In the genomic region with DNA sequence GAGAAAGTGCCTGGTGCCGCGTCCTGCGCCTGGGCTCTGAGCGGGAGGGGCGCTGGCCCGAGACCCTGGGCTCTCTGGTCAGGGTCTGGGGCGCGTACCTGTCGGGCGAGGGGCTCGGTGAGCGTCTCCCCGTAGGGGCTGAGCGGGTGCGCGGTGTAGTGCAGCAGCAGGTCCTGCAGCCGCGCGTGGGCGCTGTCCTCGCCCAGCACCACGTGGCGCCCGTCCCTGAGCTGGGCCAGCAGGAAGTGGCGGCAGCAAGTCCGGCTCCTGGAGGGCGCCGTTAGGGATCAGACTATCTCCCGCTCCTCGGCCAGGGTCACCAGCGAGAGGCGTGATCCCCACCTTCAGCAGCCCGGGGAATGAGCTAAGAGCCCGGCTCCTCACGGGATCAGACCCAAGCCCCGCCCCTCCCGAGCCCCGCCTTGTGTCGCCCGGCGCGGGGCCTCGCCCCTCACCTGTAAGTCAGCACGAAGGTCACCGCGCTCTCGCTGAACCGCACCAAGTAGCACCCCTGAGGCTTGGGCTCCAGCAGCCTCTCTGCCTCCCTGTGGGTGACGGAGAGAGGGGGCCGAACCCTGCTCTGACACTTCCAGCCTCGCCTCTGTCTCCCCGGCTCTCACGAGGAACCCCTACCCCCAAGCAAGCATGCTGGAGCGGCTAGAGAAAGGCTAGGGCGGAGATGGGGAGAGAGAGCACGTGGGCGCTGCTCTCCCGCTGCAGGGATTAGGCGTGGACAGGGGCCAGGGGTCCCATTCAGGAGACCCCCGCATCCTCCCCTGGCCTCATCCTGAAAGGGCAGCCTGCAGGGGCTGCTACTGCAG, we compare ENCODE assay signal across 8 cellular contexts.
A peak's percentile ranks its signal among the peaks of the same experiment; 100 is the strongest.
DNase-seq lines count a peak whose midpoint lies in the region; ATAC-seq and TF ChIP-seq lines count a peak whose summit lies in the region.

No MANE protein-coding gene starts in this region.

- TF ChIP-seq CTCF in WI38 (IDR thresholded peaks at IDR 0.05; ENCODE audit: low read depth, low read length): peak; percentile 33

- no peak for ATAC-seq in GM21423 (IDR thresholded peaks at IDR 0.05; ENCODE audit: unreplicated experiment)

- H3K27ac ChIP-seq in HUES48 (ENCODE audit: low read depth, low read length): no peak overlapping the region

- H3K4me1 ChIP-seq in HUES48 (ENCODE audit: control insufficient read depth, insufficient read depth, low read length): peaks cover 8% of the 10 kb centered on the region; the same call in 1 of the 2 replicates

- H3K9ac ChIP-seq in HUES48 (ENCODE audit: low read depth, low read length): peak overlapping the region; percentile 54

- H3K4me3 ChIP-seq in HUES48 (ENCODE audit: low read depth, low read length) (peak overlapping the region; percentile 61), WI38 (ENCODE audit: low read depth, low read length) (no peak overlapping the region)

- peaks cover 45% of the 10 kb centered on the region for H3K27me3 ChIP-seq in HUES48 (ENCODE audit: control insufficient read depth, insufficient read depth, low read length)

- no peaks in the 10 kb centered on the region for H3K9me3 ChIP-seq in HUES48 (ENCODE audit: control insufficient read depth, insufficient read depth, low read length)

- DNase-seq in DMS153 treated with DMSO at 0.1 percent for 48 hours (lab: John Stamatoyannopoulos, UW; ENCODE audit: unreplicated experiment): peak; percentile 60
- peak; percentile 67 to 75 for DNase-seq in T47D (ENCODE audit: low read depth in 1 of 2, low spot score in 1 of 2)
- DNase-seq in islet precursor cell: peak; percentile 83
- DNase-seq in stimulated activated CD4-positive, alpha-beta T cell treated with anti-CD3 and anti-CD28 coated beads, Interleukin-15, amount 100 ng/mL, for 1 hour (ENCODE audit: low read depth in 1 of 2, low spot score in 1 of 2): peak; percentile 43 to 62
- no peak for DNase-seq in NCI-H1694 (lab: John Stamatoyannopoulos, UW)

- H3K36me3 ChIP-seq in HUES48 (ENCODE audit: control insufficient read depth, insufficient read depth, low read length): no peaks in the 10 kb centered on the region

- in situ Hi-C loops in T47D (cut with HindIII; ENCODE audit: low pct_unique_long_range_greater_than_20kb, low sequenced_read_pairs): no loop called here
